7 cellular contexts compared by ENCODE assay signal in genomic region chr16:29297144-29297808, GRCh38.
DNase-seq lines count a peak whose midpoint lies in the region; ATAC-seq, FAIRE-seq and TF ChIP-seq lines count a peak whose summit lies in the region.
"Not testable (repeated sequence)": the region's sequence is repeated elsewhere in the genome, so short reads cannot be mapped to it uniquely, and the experiment has no call there.

No MANE protein-coding gene starts in this region.

- not testable (repeated sequence) for H3K79me2 ChIP-seq in astrocyte (ENCODE audit: insufficient read depth, low read length)

- H4K91ac ChIP-seq in mesenchymal stem cell (ENCODE audit: low read length), result not testable (repeated sequence)

- H3K27me3 ChIP-seq in astrocyte (ENCODE audit: insufficient read depth, low read length); mesenchymal stem cell (ENCODE audit: control insufficient read depth in 1 of 2, insufficient read depth in 1 of 2, low read length in 2 of 2); pancreas; spleen (replicated peaks in 1 of 7); vagina: not testable (repeated sequence)

- DNase-seq in astrocyte (ENCODE audit: low read depth); mesenchymal stem cell; vagina (ENCODE audit: extremely low spot score in 2 of 2): not testable (repeated sequence)
- DNase-seq in cardiac fibroblast (ENCODE audit: low read depth in 2 of 2) (peak; percentile 26 to 43), fibroblast of pulmonary artery (ENCODE audit: low read depth) (peak; percentile 19), pancreas (peak in 4 of 6 donors; percentile 73 to 84 (median 76)), spleen (peak; percentile 66)

- not testable (repeated sequence) for H3K9ac ChIP-seq in astrocyte (ENCODE audit: low read length); mesenchymal stem cell (ENCODE audit: low read length)

- not testable (repeated sequence) for H3K14ac ChIP-seq in mesenchymal stem cell (ENCODE audit: low read length in 2 of 2)

- H3K23ac ChIP-seq in mesenchymal stem cell (ENCODE audit: low read length in 2 of 2), result not testable (repeated sequence)

- H2AFZ ChIP-seq in astrocyte (ENCODE audit: low read depth, low read length), result not testable (repeated sequence)
- peak overlapping the region; percentile 37 for H2AFZ ChIP-seq in mesenchymal stem cell (ENCODE audit: low read depth, low read length)

- not testable (repeated sequence) for H3K36me3 Mint-ChIP-seq in astrocyte (ENCODE audit: low read depth, unreplicated experiment)

- H3K9me3 Mint-ChIP-seq in astrocyte (ENCODE audit: unreplicated experiment), result not testable (repeated sequence)

- ATAC-seq in pancreas, result peak; percentile 61 to 80 (median 70)

- H3K27ac Mint-ChIP-seq in astrocyte (ENCODE audit: unreplicated experiment), result peak overlapping the region; percentile 47

- not testable (repeated sequence) for H3K4me2 ChIP-seq in astrocyte (ENCODE audit: low read length); mesenchymal stem cell (ENCODE audit: low read length, poor library complexity, severe bottlenecking)

- H2AK5ac ChIP-seq in mesenchymal stem cell (ENCODE audit: low read length, severe bottlenecking), result not testable (repeated sequence)

- not testable (repeated sequence) for H3K4me1 ChIP-seq in astrocyte (ENCODE audit: insufficient read depth, low read length); mesenchymal stem cell (ENCODE audit: control insufficient read depth, insufficient read depth, low read depth, low read length); pancreas
- H3K4me1 ChIP-seq in spleen (peaks cover 0 to 24% (median 6%) of the 10 kb centered on the region in 6 donors), vagina (peaks cover 17% of the 10 kb centered on the region)

- not testable (repeated sequence) for H3K4me3 Mint-ChIP-seq in astrocyte (ENCODE audit: unreplicated experiment)

- peak overlapping the region in 1 of 2 experiments; percentile 49 for H2BK12ac ChIP-seq in mesenchymal stem cell (ENCODE audit: low read length in 2 of 2)

- not testable (repeated sequence) for TF ChIP-seq POLR2A in spleen (IDR thresholded peaks at IDR 0.05); vagina (IDR thresholded peaks at IDR 0.05)

- H3K4me1 Mint-ChIP-seq in astrocyte (ENCODE audit: low read depth, unreplicated experiment), result not testable (repeated sequence)

- H3K4ac ChIP-seq in mesenchymal stem cell (ENCODE audit: low read depth in 1 of 2, low read length in 2 of 2), result not testable (repeated sequence)

- H2BK15ac ChIP-seq in mesenchymal stem cell (ENCODE audit: low read depth, poor library complexity, severe bottlenecking), result not testable (repeated sequence)

- not testable (repeated sequence) for H4K20me1 ChIP-seq in astrocyte (ENCODE audit: insufficient read depth, low read length)

- 83% methylated on average over 17 of the region's 17 CpGs for WGBS in mesenchymal stem cell
- WGBS in pancreas, 2 donors, result 50 to 63% methylated on average over 16 to 17 of the region's 17 CpGs
- WGBS in spleen, 5 donors, result 91 to 92% (median 92%) methylated on average over 16 to 17 of the region's 17 CpGs

- not testable (repeated sequence) for H4K8ac ChIP-seq in mesenchymal stem cell (ENCODE audit: low read length)

- intact Hi-C loops in pancreas (cut with DNase I); spleen (cut with DNase I; ENCODE audit: low total_unique reads); vagina (cut with DNase I): not testable (repeated sequence)

- not testable (repeated sequence) for H3K36me3 ChIP-seq in astrocyte (ENCODE audit: insufficient read depth, low read length); mesenchymal stem cell (ENCODE audit: control insufficient read depth in 1 of 2, insufficient read depth in 2 of 2, low read depth in 1 of 2, low read length in 2 of 2); pancreas; spleen; vagina

- not testable (repeated sequence) for H2BK5ac ChIP-seq in mesenchymal stem cell (ENCODE audit: low read depth, low read length, poor library complexity, severe bottlenecking)

- TF ChIP-seq CTCF in astrocyte (IDR thresholded peaks at IDR 0.05; ENCODE audit: insufficient read depth, low read depth, low read length); cardiac fibroblast (IDR thresholded peaks at IDR 0.05; ENCODE audit: low read depth, low read length); fibroblast of pulmonary artery (IDR thresholded peaks at IDR 0.05; ENCODE audit: low read length, missing control alignments); pancreas (IDR thresholded peaks at IDR 0.05); spleen (IDR thresholded peaks at IDR 0.05 in 8 of 11, conservative IDR thresholded peaks at IDR 0.05 in 3 of 11); vagina (IDR thresholded peaks at IDR 0.05): not testable (repeated sequence)

- H2BK120ac ChIP-seq in mesenchymal stem cell (ENCODE audit: low read depth, low read length), result not testable (repeated sequence)

- not testable (repeated sequence) for H3K27me3 Mint-ChIP-seq in astrocyte (ENCODE audit: low read depth, unreplicated experiment)

- not testable (repeated sequence) for H3K79me1 ChIP-seq in mesenchymal stem cell (replicated peaks; ENCODE audit: low read length, poor library complexity, severe bottlenecking)

- H3K18ac ChIP-seq in mesenchymal stem cell (ENCODE audit: low read depth in 1 of 2, low read length in 2 of 2), result not testable (repeated sequence)

- not testable (repeated sequence) for H3K27ac ChIP-seq in astrocyte (ENCODE audit: low read depth, low read length); mesenchymal stem cell (ENCODE audit: low read length, poor library complexity, severe bottlenecking); spleen
- peak overlapping the region in 1 of 4 donors; percentile 7 for H3K27ac ChIP-seq in pancreas
- H3K27ac ChIP-seq in vagina, result peak overlapping the region; percentile 20

- H3K4me3 ChIP-seq in astrocyte (ENCODE audit: insufficient read depth, low read depth, low read length); cardiac fibroblast (replicated peaks in 1 of 2; ENCODE audit: low read depth in 2 of 2, low read length in 2 of 2); fibroblast of pulmonary artery (replicated peaks; ENCODE audit: low read depth, low read length); mesenchymal stem cell (ENCODE audit: insufficient read depth in 1 of 2, low read depth in 1 of 2, low read length in 2 of 2); pancreas; spleen; vagina: not testable (repeated sequence)

- not testable (repeated sequence) for FAIRE-seq in astrocyte (lab: Jason Lieb, UNC); pancreas (lab: Jason Lieb, UNC)

- H3K9me3 ChIP-seq in astrocyte (ENCODE audit: insufficient read depth, low read depth, low read length); mesenchymal stem cell (ENCODE audit: control insufficient read depth, low read length); pancreas; spleen; vagina: not testable (repeated sequence)
